Comparison of ENCODE assay signal across 2 cellular contexts in genomic region chr13:93775507-93776108, GRCh38.
A peak's percentile ranks its signal among the peaks of the same experiment; 100 is the strongest.
TF ChIP-seq lines count a peak whose summit lies in the region.

No MANE protein-coding gene starts in this region.

TF ChIP-seq in IMR-90, 13 proteins besides CTCF, POLR2A, EP300 and RAD21:
- TF ChIP-seq USF2 (IDR thresholded peaks at IDR 0.05; ENCODE audit: low read depth, low read length): no peak
- TF ChIP-seq FOS (IDR thresholded peaks at IDR 0.05; ENCODE audit: low read depth, low read length): peak; percentile 60; the same call in 1 of the 2 replicates

TF ChIP-seq in HepG2, 621 proteins besides CTCF, POLR2A, EP300 and RAD21 (continued from another document and continues in another):
- TF ChIP-seq NPAS2 (CRISPR knock-in tag; IDR thresholded peaks at IDR 0.05; ENCODE audit: borderline replicate concordance) (no peak), FOXO1 (CRISPR knock-in tag; IDR thresholded peaks at IDR 0.05) (no peak), ZSCAN22 (CRISPR knock-in tag; IDR thresholded peaks at IDR 0.05) (no peak), ZSCAN12 (CRISPR knock-in tag; IDR thresholded peaks at IDR 0.05) (no peak), FOXA3 (CRISPR knock-in tag; IDR thresholded peaks at IDR 0.05) (peak; percentile 31), BCL3 (CRISPR knock-in tag; IDR thresholded peaks at IDR 0.05) (no peak), ARID5B (CRISPR knock-in tag; IDR thresholded peaks at IDR 0.05) (peak; percentile 20; the same call in 1 of the 2 replicates), ZMAT5 (CRISPR knock-in tag; IDR thresholded peaks at IDR 0.05; ENCODE audit: borderline replicate concordance, low read depth) (no peak), AGO2 (optimal IDR thresholded peaks at IDR 0.05; ENCODE audit: low read depth, low read length) (no peak), ZNF251 (CRISPR knock-in tag; IDR thresholded peaks at IDR 0.05) (no peak), PRDM10 (CRISPR knock-in tag; IDR thresholded peaks at IDR 0.05; ENCODE audit: low read depth) (no peak), ZBTB49 (CRISPR knock-in tag; IDR thresholded peaks at IDR 0.05; ENCODE audit: borderline replicate concordance) (no peak), FUBP1 (CRISPR knock-in tag; IDR thresholded peaks at IDR 0.05; ENCODE audit: borderline replicate concordance) (no peak), SAP130 (CRISPR knock-in tag; IDR thresholded peaks at IDR 0.05; ENCODE audit: low read depth) (peak; percentile 11; the same call in 1 of the 2 replicates), ZMYM4 (CRISPR knock-in tag; IDR thresholded peaks at IDR 0.05) (no peak), LRRFIP1 (CRISPR knock-in tag; conservative IDR thresholded peaks at IDR 0.05) (no peak), ZNF33A (CRISPR knock-in tag; IDR thresholded peaks at IDR 0.05; ENCODE audit: borderline replicate concordance) (no peak), PAF1 (CRISPR knock-in tag; IDR thresholded peaks at IDR 0.05) (no peak), SNAPC2 (CRISPR knock-in tag; IDR thresholded peaks at IDR 0.05) (no peak), RBM39 (IDR thresholded peaks at IDR 0.05; ENCODE audit: low read depth, low read length, poor library complexity, severe bottlenecking) (no peak), MLXIP (CRISPR knock-in tag; IDR thresholded peaks at IDR 0.05; ENCODE audit: borderline replicate concordance) (no peak), SRY (CRISPR knock-in tag; IDR thresholded peaks at IDR 0.05) (no peak), PAX8 (CRISPR knock-in tag; IDR thresholded peaks at IDR 0.05; ENCODE audit: borderline replicate concordance) (no peak), ARID4A (CRISPR knock-in tag; IDR thresholded peaks at IDR 0.05; ENCODE audit: borderline replicate concordance) (no peak), ZNF639 (CRISPR knock-in tag; conservative IDR thresholded peaks at IDR 0.05) (no peak)
